ENCODE assay signal across 11 cellular contexts in genomic region chr3:146540236-146540635, GRCh38. TPM values are rescaled to one million over a fixed set of nuclear protein-coding genes. Genes with fewer than 3 reads are reported as not detected.
DNase-seq lines count a peak whose midpoint lies in the region; ATAC-seq and TF ChIP-seq lines count a peak whose summit lies in the region.
"Had no signal": no experiment of that assay in that cellular context is flagged by ENCODE, and none has a peak within 500 bp of the region (broad histone marks: within the 10 kb centered on the region; RNA-seq: fewer than 3 reads in every experiment).

No MANE protein-coding gene starts in this region.

- H3K9ac ChIP-seq in OCI-LY3 (ENCODE audit: low read length) = no peak overlapping the region

- BruUV-seq in Calu3 (replicated peaks; lab: Mats Ljungman, UMichigan) = no TSS peak

- no peak overlapping the region for H2AFZ ChIP-seq in OCI-LY3 (ENCODE audit: low read depth, low read length)
- H2AFZ ChIP-seq: hepatocyte had no signal

- peaks cover 48% of the 10 kb centered on the region for H3K4me1 Mint-ChIP-seq in Calu3 (ENCODE audit: low read depth, unreplicated experiment)
- peaks cover 37% of the 10 kb centered on the region for H3K4me1 Mint-ChIP-seq in memory B cell
- H3K4me1 Mint-ChIP-seq in HFFc6 (ENCODE audit: low read depth) = peaks cover 24% of the 10 kb centered on the region

- H3K4me2 ChIP-seq in OCI-LY3 (ENCODE audit: low read length) = peak overlapping the region; percentile 92

- peaks cover 25% of the 10 kb centered on the region for H3K36me3 ChIP-seq in OCI-LY3 (replicated peaks; ENCODE audit: low read depth, low read length)
- H3K36me3 ChIP-seq in breast epithelium = no peaks in the 10 kb centered on the region
- H3K36me3 ChIP-seq: brain microvascular endothelial cell had no signal

- H3K4me3 Mint-ChIP-seq in Calu3 (ENCODE audit: low read depth, unreplicated experiment) (peak overlapping the region; percentile 87), memory B cell (no peak overlapping the region), HFFc6 (no peak overlapping the region)

- H3K79me2 ChIP-seq in OCI-LY3 (ENCODE audit: low read length) = peaks cover 46% of the 10 kb centered on the region

- H3K9me3 ChIP-seq in OCI-LY3 (ENCODE audit: insufficient read depth, low read length) = no peaks in the 10 kb centered on the region
- H3K9me3 ChIP-seq in breast epithelium = no peaks in the 10 kb centered on the region

- ATAC-seq in GM18508 (IDR thresholded peaks at IDR 0.05; ENCODE audit: insufficient read depth, unreplicated experiment) (peak; percentile 27), memory B cell (ENCODE audit: low read depth) (no peak), GM21529 (IDR thresholded peaks at IDR 0.05; ENCODE audit: unreplicated experiment) (no peak)
- ATAC-seq: T-cell had no signal

- TF ChIP-seq CTCF in Calu3 (IDR thresholded peaks at IDR 0.05; ENCODE audit: unreplicated experiment) (no peak), OCI-LY3 (IDR thresholded peaks at IDR 0.05; ENCODE audit: low read depth, low read length) (no peak), breast epithelium (IDR thresholded peaks at IDR 0.05) (no peak), HFFc6 (IDR thresholded peaks at IDR 0.05) (no peak)

- intact Hi-C loops in Calu3 (cut with micrococcal nuclease; ENCODE audit: unreplicated experiment) (loop anchor here (2.0 kb wide), 1 partner anchor 21 kb away; no protein-coding TSS in a partner anchor), breast epithelium (cut with DNase I; ENCODE audit: low total_unique reads) (no loop called here)

- H3K4me3 ChIP-seq in OCI-LY3 (ENCODE audit: low read length) (peak overlapping the region; percentile 36), breast epithelium (peak overlapping the region in 1 of 3 donors; percentile 75)
- H3K4me3 ChIP-seq: hepatocyte had no signal

- TF ChIP-seq POLR2A in breast epithelium (IDR thresholded peaks at IDR 0.05) = no peak

- H3K27ac ChIP-seq in OCI-LY3 (ENCODE audit: low read length) = peak overlapping the region; percentile 65
- peak overlapping the region in 1 of 2 donors; percentile 72 for H3K27ac ChIP-seq in breast epithelium
- H3K27ac ChIP-seq: brain microvascular endothelial cell, hepatocyte had no signal

- H3K4me1 ChIP-seq in OCI-LY3 (ENCODE audit: low read length) = peaks cover 41% of the 10 kb centered on the region
- H3K4me1 ChIP-seq in breast epithelium = peaks cover 0 to 7% of the 10 kb centered on the region in 2 donors

- no peaks in the 10 kb centered on the region for H3K27me3 Mint-ChIP-seq in Calu3 (ENCODE audit: unreplicated experiment)
- H3K27me3 Mint-ChIP-seq in memory B cell = no peaks in the 10 kb centered on the region
- H3K27me3 Mint-ChIP-seq in HFFc6 (ENCODE audit: insufficient read depth) = no peaks in the 10 kb centered on the region; the same call in 1 of the 2 replicates
- H3K27me3 Mint-ChIP-seq: T-cell had no signal

- H3K36me3 Mint-ChIP-seq in Calu3 (ENCODE audit: insufficient read depth, unreplicated experiment) = peaks cover 90% of the 10 kb centered on the region
- H3K36me3 Mint-ChIP-seq in memory B cell = peaks cover 6% of the 10 kb centered on the region
- H3K36me3 Mint-ChIP-seq in HFFc6 (ENCODE audit: low read depth) = peaks cover 6% of the 10 kb centered on the region; the same call in 1 of the 2 replicates

- H3K27ac Mint-ChIP-seq in Calu3 (ENCODE audit: unreplicated experiment) (peak overlapping the region; percentile 91), memory B cell (peak overlapping the region; percentile 62), HFFc6 (no peak overlapping the region)
- H3K27ac Mint-ChIP-seq: T-cell had no signal

- H4K20me1 ChIP-seq in OCI-LY3 (ENCODE audit: insufficient read depth, low read length) = no peaks in the 10 kb centered on the region; the same call in 1 of the 2 replicates

- H3K27me3 ChIP-seq in OCI-LY3 (ENCODE audit: low read depth, low read length) = no peaks in the 10 kb centered on the region
- H3K27me3 ChIP-seq in breast epithelium = no peaks in the 10 kb centered on the region
- H3K27me3 ChIP-seq: brain microvascular endothelial cell, hepatocyte had no signal

- CTCF ChIA-PET in Calu3 (lab: Charles Lee) = interaction anchor here (1.5 to 1.8 kb wide), 3 partner anchors 10 to 33 kb away, joined by 3 to 6 read pairs (median 6); no protein-coding TSS in a partner anchor

- DNase-seq in Calu3 (no peak), memory B cell (ENCODE audit: low spot score in 2 of 2) (no peak), breast epithelium (ENCODE audit: low spot score in 2 of 2) (no peak), HFFc6 (no peak)
- DNase-seq: brain microvascular endothelial cell, substantia nigra, T-cell had no signal

- no peaks in the 10 kb centered on the region for H3K9me3 Mint-ChIP-seq in Calu3 (ENCODE audit: low read depth, unreplicated experiment)
- H3K9me3 Mint-ChIP-seq in memory B cell = no peaks in the 10 kb centered on the region
- no peaks in the 10 kb centered on the region for H3K9me3 Mint-ChIP-seq in HFFc6
- H3K9me3 Mint-ChIP-seq: T-cell had no signal

RNA-seq across cellular contexts. Expression of gene PLSCR1, which starts 4.2 kb away (rescaled TPM):
- 887 and 1,018 TPM in 2 replicates for total RNA-seq in Calu3 (2022)
- total RNA-seq in breast epithelium = 100 to 1,000 TPM in 2 of 3 donors, 10 to 100 TPM in 1; 81.8 to 149 (median 148) TPM
- total RNA-seq in HFFc6 (2021; fragmentation: NEBNext Ultra II Directional; extraction: Animal tissue kit (Norgen Biotek cat#: 25700)) = 10 to 100 TPM; 10.5 to 18.7 (median 15.5) TPM

Comparison
In these comparisons a context has a peak if more than half of its experiments do, and no peak if none do; other contexts are left out.
1. RNA of gene PLSCR1, which starts 4.2 kb away (total RNA-seq): 887 to 1,018 TPM in Calu3 and 81.8 to 149 TPM in breast epithelium; 10.5 to 18.7 TPM in HFFc6; every median in the first group is over 4 times any median in the second.